In the genomic region with DNA sequence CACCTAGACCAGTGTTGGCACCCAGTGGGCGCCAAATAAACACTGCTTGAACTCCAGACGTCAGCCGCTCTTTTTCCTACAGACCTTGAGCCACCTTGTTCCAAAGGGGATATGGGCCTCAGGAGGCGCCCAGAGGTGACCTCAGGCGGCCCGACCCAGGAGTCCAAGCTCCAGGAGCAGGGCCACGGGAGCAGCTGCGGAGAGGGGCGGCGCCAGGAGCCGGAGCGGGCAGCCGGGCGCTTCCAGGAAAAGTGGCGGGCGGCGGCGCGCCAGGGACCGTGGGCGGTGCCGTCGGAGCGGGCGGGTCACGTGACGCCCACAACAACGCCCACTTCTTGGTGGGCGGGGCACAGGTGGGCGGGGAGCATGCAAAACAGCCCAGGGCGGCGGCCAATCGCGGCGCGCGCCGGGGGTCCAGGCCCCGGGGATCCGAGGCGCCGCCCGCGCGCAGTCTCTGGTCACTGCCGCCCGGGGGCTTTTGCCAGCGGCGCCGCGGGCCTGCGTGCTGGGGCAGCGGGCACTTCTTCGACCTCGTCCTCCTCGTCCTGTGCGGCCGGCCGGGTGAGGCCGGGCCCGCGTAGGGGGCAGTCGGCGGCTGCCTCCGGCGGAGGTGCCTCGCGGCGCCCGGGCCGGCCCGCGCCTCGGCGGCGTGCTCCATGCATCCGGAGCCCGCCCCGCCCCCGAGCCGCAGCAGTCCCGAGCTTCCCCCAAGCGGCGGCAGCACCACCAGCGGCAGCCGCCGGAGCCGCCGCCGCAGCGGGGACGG, we compare ENCODE assay signal across 8 cellular contexts. TPM values are rescaled to one million over a fixed set of nuclear protein-coding genes. Genes with fewer than 3 reads are reported as not detected.
A peak's percentile ranks its signal among the peaks of the same experiment; 100 is the strongest.
DNase-seq lines count a peak whose midpoint lies in the region; ATAC-seq and TF ChIP-seq lines count a peak whose summit lies in the region.

TSS of gene ORAI1 (plus strand) at position 444 of the 766 bp plus-strand sequence.

- peaks cover 29% of the 10 kb centered on the region for H3K4me1 Mint-ChIP-seq in Calu3 (ENCODE audit: low read depth, unreplicated experiment)

- H3K79me2 ChIP-seq in OCI-LY1 (ENCODE audit: insufficient read depth, low read length): no peaks in the 10 kb centered on the region

- H3K4me3 Mint-ChIP-seq in Calu3 (ENCODE audit: low read depth, unreplicated experiment): peak within 1 kb of the TSS; percentile 76

- in situ Hi-C loops in endometrial microvascular endothelial cells (cut with HindIII; ENCODE audit: inconsistent ontology term, low pct_unique_long_range_greater_than_20kb, low sequenced_read_pairs): no loop called here

- no peaks in the 10 kb centered on the region for H3K27me3 Mint-ChIP-seq in Calu3 (ENCODE audit: unreplicated experiment)

- H3F3A ChIP-seq in OCI-LY1 (ENCODE audit: insufficient read depth, low read length): no peaks in the 10 kb centered on the region

- intact Hi-C loops in Calu3 (cut with micrococcal nuclease; ENCODE audit: unreplicated experiment): loop anchor here (5.0 kb wide), 1 partner anchor 46 kb away; no protein-coding TSS in a partner anchor

- H3K4me1 ChIP-seq in OCI-LY1 (ENCODE audit: insufficient read depth, low read length, severe bottlenecking): peaks cover 37% of the 10 kb centered on the region

- H3K36me3 ChIP-seq in OCI-LY1 (ENCODE audit: insufficient read depth, low read length): peaks cover 5% of the 10 kb centered on the region; the same call in 1 of the 2 replicates

- H3K9me3 Mint-ChIP-seq in Calu3 (ENCODE audit: low read depth, unreplicated experiment): no peaks in the 10 kb centered on the region

- peak within 1 kb of the TSS; percentile 78 for H3K4me3 ChIP-seq in OCI-LY1 (ENCODE audit: low read depth, low read length, poor library complexity, severe bottlenecking)

- H2AFZ ChIP-seq in OCI-LY1 (ENCODE audit: low read length): peak within 1 kb of the TSS; percentile 58; the same call in 1 of the 2 replicates

- H3K27ac ChIP-seq in OCI-LY1 (ENCODE audit: low read depth, low read length, poor library complexity, severe bottlenecking): peak within 1 kb of the TSS; percentile 39

- CTCF ChIA-PET in Calu3 (lab: Charles Lee): interaction anchor here (1.1 to 5.1 kb wide), 12 partner anchors 9 to 168 kb away, joined by 3 to 61 read pairs (median 4); partner anchors contain the start of genes MORN3 and RHOF

- peak; percentile 58 for ATAC-seq in GM21423 (IDR thresholded peaks at IDR 0.05; ENCODE audit: unreplicated experiment)

- peak within 1 kb of the TSS; percentile 84 for H3K4me2 ChIP-seq in OCI-LY1 (ENCODE audit: low read length)

- no peaks in the 10 kb centered on the region for H4K20me1 ChIP-seq in OCI-LY1 (ENCODE audit: insufficient read depth, low read length)

- H3K27ac Mint-ChIP-seq in Calu3 (ENCODE audit: unreplicated experiment): peak within 1 kb of the TSS; percentile 67

- no peaks in the 10 kb centered on the region for H3K27me3 ChIP-seq in OCI-LY1 (ENCODE audit: insufficient read depth, low read length)

- H3K9ac ChIP-seq in OCI-LY1 (ENCODE audit: low read length): peak within 1 kb of the TSS; percentile 77

- no peaks in the 10 kb centered on the region for H3K9me2 ChIP-seq in OCI-LY1 (ENCODE audit: low read depth, low read length)

- H3K36me3 Mint-ChIP-seq in Calu3 (ENCODE audit: insufficient read depth, unreplicated experiment): peaks cover 38% of the 10 kb centered on the region

- DNase-seq in Calu3 (peak; percentile 99), HuH-7 (ENCODE audit: low spot score) (peak; percentile 82), midbrain (lab: John Stamatoyannopoulos, UW) (peak; percentile 96)
- peak; percentile 99 for DNase-seq in activated CD8-positive, alpha-beta memory T cell treated with anti-CD3 and anti-CD28 coated beads, Interleukin-2, amount 50 U/mL, for 4 hours
- peak; percentile 97 to 98 for DNase-seq in stimulated activated CD8-positive, alpha-beta memory T cell treated with anti-CD3 and anti-CD28 coated beads, Interleukin-15, amount 100 ng/mL, for 48 hours (ENCODE audit: low read depth in 2 of 2)

- no TSS peak for BruUV-seq in Calu3 (replicated peaks; lab: Mats Ljungman, UMichigan)

- TF ChIP-seq CTCF in Calu3 (IDR thresholded peaks at IDR 0.05; ENCODE audit: unreplicated experiment) (no peak), OCI-LY1 (IDR thresholded peaks at IDR 0.05; ENCODE audit: low read length) (no peak)

- no peaks in the 10 kb centered on the region for H3K9me3 ChIP-seq in OCI-LY1 (ENCODE audit: low read length)

RNA-seq across cellular contexts. Expression of gene ORAI1, which starts in this region (rescaled TPM):
- total RNA-seq in Calu3 (2022): 33.4 and 35.5 TPM in 2 replicates
- total RNA-seq in endometrial microvascular endothelial cells (ENCODE audit: inconsistent ontology term): 46.9 TPM

Comparison
In these comparisons a context has a peak if more than half of its experiments do, and no peak if none do; other contexts are left out.
1. Peak in every context shown above with its lines: DNase-seq, ATAC-seq, H3K4me3 ChIP-seq and H3K27ac ChIP-seq.